Comparison of ENCODE assay signal across 15 cellular contexts in the genomic region with DNA sequence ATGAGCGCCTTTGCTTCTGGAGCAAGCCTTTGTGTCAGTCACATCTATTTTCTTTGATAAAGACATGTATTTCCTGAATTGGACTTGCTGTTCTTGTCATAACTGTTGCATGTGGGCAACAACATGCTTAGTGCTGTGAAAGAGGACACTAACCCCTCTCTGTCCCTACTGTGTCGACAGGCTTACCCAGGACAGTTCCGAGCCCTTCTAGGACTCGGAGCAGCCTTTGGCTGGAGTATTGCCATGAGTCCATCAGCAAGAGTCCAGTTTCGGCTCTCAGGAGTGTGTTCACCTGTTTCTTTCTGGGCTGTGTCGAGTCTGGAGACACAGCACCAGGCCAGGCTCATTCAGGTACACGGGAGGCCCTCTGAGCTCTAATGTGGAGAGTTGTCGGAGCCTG. TPM values are rescaled to one million over a fixed set of nuclear protein-coding genes. Genes with fewer than 3 reads are reported as not detected.
DNase-seq lines count a peak whose midpoint lies in the region; ATAC-seq and TF ChIP-seq lines count a peak whose summit lies in the region.
"Had no signal": no experiment of that assay in that cellular context is flagged by ENCODE, and none has a peak within 500 bp of the region (broad histone marks: within the 10 kb centered on the region; RNA-seq: fewer than 3 reads in every experiment).

No MANE protein-coding gene starts in this region.

- H3K36me3 ChIP-seq in GM23338 (ENCODE audit: insufficient read depth) (peaks cover 13% of the 10 kb centered on the region), heart left ventricle (peaks cover 0 to 82% (median 45%) of the 10 kb centered on the region in 9 donors)

- no peak for TF ChIP-seq POLR2A in heart left ventricle (IDR thresholded peaks at IDR 0.05)

- H3K4me1 ChIP-seq in GM23338 (ENCODE audit: insufficient read depth) (no peaks in the 10 kb centered on the region), heart left ventricle (peaks cover 0 to 38% (median 20%) of the 10 kb centered on the region in 12 donors), right cardiac atrium (ENCODE audit: control insufficient read depth, insufficient read depth, low read length) (peaks cover 8% of the 10 kb centered on the region)
- H3K4me1 ChIP-seq: Caco-2 had no signal

- WGBS in heart left ventricle, 4 donors = 57 to 72% (median 68%) methylated on average over 8 of the region's 8 CpGs
- 76% methylated on average over 8 of the region's 8 CpGs for WGBS in right cardiac atrium

- intact Hi-C loops in heart left ventricle (cut with DNase I) = loop anchor here in 1 of 10 donors (5.0 kb wide), 1 partner anchor 88 kb away; a partner anchor contains a TSS
- intact Hi-C loops in right cardiac atrium (cut with DNase I) = no loop called here

- peaks cover 13% of the 10 kb centered on the region for H3K27me3 Mint-ChIP-seq in GM23338 (ENCODE audit: insufficient read depth, low read depth, poor library complexity)
- H3K27me3 Mint-ChIP-seq: CD4-positive, alpha-beta T cell had no signal

- no peaks in the 10 kb centered on the region for H3F3A ChIP-seq in GM23338 (replicated peaks; ENCODE audit: low read depth)

- peaks cover 6% of the 10 kb centered on the region; the same call in 2 of the 3 replicates for H3K4me1 Mint-ChIP-seq in GM23338

- H3K27ac Mint-ChIP-seq in GM23338 = no peak overlapping the region
- H3K27ac Mint-ChIP-seq: CD4-positive, alpha-beta T cell had no signal

- H3K9me3 ChIP-seq in heart left ventricle (no peaks in the 10 kb centered on the region), right cardiac atrium (ENCODE audit: control insufficient read depth, low read length) (no peaks in the 10 kb centered on the region)
- H3K9me3 ChIP-seq: Caco-2 had no signal

- DNase-seq in G401 (ENCODE audit: low spot score) = peak; percentile 36
- no peak for DNase-seq in GM23338 (ENCODE audit: low spot score)
- DNase-seq in heart left ventricle = no peak
- no peak for DNase-seq in right cardiac atrium
- DNase-seq in NCI-H1105 treated with DMSO at 0.1 percent for 48 hours (lab: John Stamatoyannopoulos, UW) = no peak
- DNase-seq in effector CD4-positive, alpha-beta T cell = no peak
- DNase-seq: ACHN; Caco-2; CD4-positive, alpha-beta T cell; GDM1; GM23248; HCEC 1CT had no signal

- no peak overlapping the region for H3K4me2 ChIP-seq in GM23338

- H3K27me3 ChIP-seq in GM23338 (ENCODE audit: insufficient read depth) (no peaks in the 10 kb centered on the region), heart left ventricle (no peaks in the 10 kb centered on the region), right cardiac atrium (ENCODE audit: control insufficient read depth, insufficient read depth) (no peaks in the 10 kb centered on the region)

- H3K9me2 ChIP-seq in GM23338 (ENCODE audit: insufficient read depth) = no peaks in the 10 kb centered on the region

- in situ Hi-C loops in G401 (cut with HindIII; ENCODE audit: low sequenced_read_pairs) = no loop called here

- no peak overlapping the region for H3K4me3 ChIP-seq in GM23338
- no peak overlapping the region for H3K4me3 ChIP-seq in heart left ventricle
- H3K4me3 ChIP-seq in right cardiac atrium (ENCODE audit: low read length) = no peak overlapping the region
- H3K4me3 ChIP-seq: GM23248 had no signal

- no peak overlapping the region for H3K4me3 Mint-ChIP-seq in GM23338
- H3K4me3 Mint-ChIP-seq: CD4-positive, alpha-beta T cell had no signal

- no peak for TF ChIP-seq CTCF in GM23338 (conservative IDR thresholded peaks at IDR 0.05; ENCODE audit: low read depth in 2 of 2)
- no peak for TF ChIP-seq CTCF in heart left ventricle (IDR thresholded peaks at IDR 0.05)

- H3K9me3 Mint-ChIP-seq in GM23338 = no peaks in the 10 kb centered on the region
- H3K9me3 Mint-ChIP-seq: CD4-positive, alpha-beta T cell had no signal

- H3K36me3 Mint-ChIP-seq in GM23338 (ENCODE audit: low read depth) = peaks cover 16% of the 10 kb centered on the region; the same call in 2 of the 3 replicates

- H3K79me2 ChIP-seq in GM23338 (replicated peaks; ENCODE audit: insufficient read depth) = peaks cover 30% of the 10 kb centered on the region

- H3K27ac ChIP-seq in GM23338 (ENCODE audit: low read depth) (peak overlapping the region; percentile 76; the same call in 1 of the 2 replicates), heart left ventricle (peak overlapping the region in 2 of 12 donors; percentile 7 to 9), right cardiac atrium (ENCODE audit: low read length) (peak overlapping the region; percentile 8)
- H3K27ac ChIP-seq: C4-2B, GM23248 had no signal

- H4K20me1 ChIP-seq in GM23338 (replicated peaks; ENCODE audit: insufficient read depth) = peaks cover 10% of the 10 kb centered on the region

- ATAC-seq in GM23338 (no peak), heart left ventricle (peak in 3 of 4 donors; percentile 11 to 28 (median 25)), right cardiac atrium (peak in 1 of 2 donors; percentile 32), GM19467 (IDR thresholded peaks at IDR 0.05; ENCODE audit: unreplicated experiment) (no peak), GM18520 (IDR thresholded peaks at IDR 0.05; ENCODE audit: unreplicated experiment) (no peak)

- H2AFZ ChIP-seq in GM23338 = no peak overlapping the region
- H2AFZ ChIP-seq: GM23248 had no signal

TF ChIP-seq in GM23338, 12 proteins besides CTCF, POLR2A, EP300 and RAD21 (continues in another document):
- no peak for TF ChIP-seq STAT1 (IDR thresholded peaks at IDR 0.05; ENCODE audit: unreplicated experiment)
- TF ChIP-seq, protein P1, sequence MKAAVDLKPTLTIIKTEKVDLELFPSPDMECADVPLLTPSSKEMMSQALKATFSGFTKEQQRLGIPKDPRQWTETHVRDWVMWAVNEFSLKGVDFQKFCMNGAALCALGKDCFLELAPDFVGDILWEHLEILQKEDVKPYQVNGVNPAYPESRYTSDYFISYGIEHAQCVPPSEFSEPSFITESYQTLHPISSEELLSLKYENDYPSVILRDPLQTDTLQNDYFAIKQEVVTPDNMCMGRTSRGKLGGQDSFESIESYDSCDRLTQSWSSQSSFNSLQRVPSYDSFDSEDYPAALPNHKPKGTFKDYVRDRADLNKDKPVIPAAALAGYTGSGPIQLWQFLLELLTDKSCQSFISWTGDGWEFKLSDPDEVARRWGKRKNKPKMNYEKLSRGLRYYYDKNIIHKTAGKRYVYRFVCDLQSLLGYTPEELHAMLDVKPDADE (IDR thresholded peaks at IDR 0.05) = no peak
- TF ChIP-seq JUNB (IDR thresholded peaks at IDR 0.05; ENCODE audit: unreplicated experiment) = no peak
- TF ChIP-seq NANOG (IDR thresholded peaks at IDR 0.05; ENCODE audit: borderline replicate concordance) = no peak
- no peak for TF ChIP-seq POLR2AphosphoS5 (IDR thresholded peaks at IDR 0.05; ENCODE audit: low read depth)

RNA-seq across cellular contexts. Expression of a gene that starts 36.1 kb away (rescaled TPM):
- total RNA-seq in G401 (2014; rRNA removed; shearing (Covaris generic)) = 6.3 and 8.1 TPM in 2 replicates
- 8.9 and 11.8 TPM in 2 replicates for total RNA-seq in GM23338 (2014; rRNA removed; shearing (Covaris generic))
- polyA plus RNA-seq in GM23338 (2016; fragmentation: Nextera tagmentation; extraction: Ambion mirVana) = 4.3 and 5.0 TPM in 2 replicates
- 10 to 100 TPM; 19.5 to 37.2 (median 22.4) TPM for total RNA-seq in heart left ventricle
- 10 to 100 TPM; 18.8 to 20.4 TPM for polyA plus RNA-seq in heart left ventricle
- total RNA-seq in right cardiac atrium = 10 to 100 TPM; 31.1 to 32.4 (median 31.6) TPM
- polyA plus RNA-seq in right cardiac atrium = 28.3 TPM

Comparison
In these comparisons a context has a peak if more than half of its experiments do, and no peak if none do; other contexts are left out.
1. ATAC-seq: peak in heart left ventricle (3 of 4); none in GM23338 (single experiment), GM19467 (single experiment) and GM18520 (single experiment).